ENCODE assay signal across 12 cellular contexts in the genomic region with DNA sequence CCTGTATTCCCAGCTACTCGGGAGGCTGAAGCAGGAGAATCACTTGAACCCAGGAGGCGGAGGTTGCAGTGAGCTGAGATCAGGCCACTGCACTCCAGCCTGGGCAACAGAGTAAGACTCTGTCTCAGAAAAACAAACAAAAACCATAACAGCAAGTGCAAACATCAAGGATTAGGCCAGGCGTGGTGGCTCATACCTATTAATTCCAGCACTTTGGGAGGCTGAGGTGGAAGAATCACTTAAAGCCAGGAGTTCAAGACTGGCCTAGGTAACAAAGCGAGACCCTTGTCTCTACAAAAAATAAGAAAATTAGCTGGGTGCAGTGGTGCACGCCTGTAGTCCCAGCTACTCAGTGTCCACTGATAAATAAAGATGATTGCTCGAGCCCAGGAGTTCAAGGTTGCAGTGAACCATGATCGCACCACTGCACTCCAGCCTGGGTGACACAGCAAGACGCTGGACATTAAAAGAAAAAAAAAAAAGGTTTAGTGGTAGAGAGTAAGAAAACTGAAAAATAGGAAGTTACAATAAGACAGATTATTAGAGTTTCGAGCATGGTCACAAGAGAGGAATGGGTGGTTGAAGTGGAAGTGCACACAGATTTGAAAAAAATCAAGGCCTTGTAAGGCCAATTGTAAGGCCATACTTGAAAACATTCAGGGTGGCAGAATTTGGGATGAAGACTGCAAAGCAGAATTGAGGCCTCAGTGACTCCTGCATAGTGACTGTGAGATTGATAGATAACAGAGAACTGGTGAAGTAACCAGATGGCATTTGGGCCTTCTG. TPM values are rescaled to one million over a fixed set of nuclear protein-coding genes. Genes with fewer than 3 reads are reported as not detected.
DNase-seq lines count a peak whose midpoint lies in the region; ATAC-seq, FAIRE-seq and TF ChIP-seq lines count a peak whose summit lies in the region.
"Had no signal": no experiment of that assay in that cellular context is flagged by ENCODE, and none has a peak within 500 bp of the region (broad histone marks: within the 10 kb centered on the region; RNA-seq: fewer than 3 reads in every experiment).

No MANE protein-coding gene starts in this region.

- no peak for TF ChIP-seq CTCF in GM12878 (IDR thresholded peaks at IDR 0.05 in 2 of 3, conservative IDR thresholded peaks at IDR 0.05 in 1 of 3; ENCODE audit: control insufficient read depth in 2 of 3, extremely low read depth in 1 of 3, insufficient read depth in 1 of 3, low read depth in 3 of 3, low read length in 3 of 3)
- TF ChIP-seq CTCF in neural crest cell (conservative IDR thresholded peaks at IDR 0.05): no peak
- no peak for TF ChIP-seq CTCF in stomach (IDR thresholded peaks at IDR 0.05)
- no peak for TF ChIP-seq CTCF in gastrocnemius medialis (IDR thresholded peaks at IDR 0.05 in 4 of 5, conservative IDR thresholded peaks at IDR 0.05 in 1 of 5)

- ATAC-seq in GM12878 (peak; percentile 18), HG02610 (IDR thresholded peaks at IDR 0.05; ENCODE audit: unreplicated experiment) (no peak), gastrocnemius medialis (no peak)

- TF ChIP-seq RAD21 in GM12878 (IDR thresholded peaks at IDR 0.05; ENCODE audit: insufficient read depth, low read depth, low read length): no peak

- H3K27me3 ChIP-seq in GM12878 (replicated peaks in 1 of 2; ENCODE audit: control insufficient read depth in 2 of 2, insufficient read depth in 2 of 2, low read length in 1 of 2) (no peaks in the 10 kb centered on the region), stomach (no peaks in the 10 kb centered on the region), gastrocnemius medialis (no peaks in the 10 kb centered on the region)
- H3K27me3 ChIP-seq: suprapubic skin had no signal

- TF ChIP-seq EP300 in GM12878 (IDR thresholded peaks at IDR 0.05; ENCODE audit: borderline replicate concordance in 1 of 2, control insufficient read depth in 1 of 2, low read depth in 2 of 2, low read length in 2 of 2) (no peak), stomach (IDR thresholded peaks at IDR 0.05) (no peak)

- H4K20me1 ChIP-seq in GM12878 (ENCODE audit: control insufficient read depth, insufficient read depth): no peaks in the 10 kb centered on the region

- no peak overlapping the region for H3K4me3 Mint-ChIP-seq in activated CD4-positive, alpha-beta T cell treated with anti-CD3 and anti-CD28 coated beads, Interleukin-2, amount 10 ng/mL, durations not matched to agents 24 days and 14 days
- H3K4me3 Mint-ChIP-seq in activated CD4-positive, alpha-beta T cell treated with anti-CD3 and anti-CD28 coated beads, Interleukin-2, amount 10 ng/mL, durations not matched to agents 7 days and 5 days: no peak overlapping the region
- H3K4me3 Mint-ChIP-seq in neural crest cell: peak overlapping the region; percentile 62

- H3K4me3 ChIP-seq in GM12878 (no peak overlapping the region), stomach (no peak overlapping the region), gastrocnemius medialis (no peak overlapping the region)
- H3K4me3 ChIP-seq: lung, suprapubic skin had no signal

- H3K27ac ChIP-seq in GM12878 (ENCODE audit: control insufficient read depth, insufficient read depth) (peak overlapping the region; percentile 3), stomach (peak overlapping the region in 1 of 5 donors; percentile 38), gastrocnemius medialis (no peak overlapping the region)
- H3K27ac ChIP-seq: suprapubic skin had no signal

- no peaks in the 10 kb centered on the region for H3K27me3 Mint-ChIP-seq in activated CD4-positive, alpha-beta T cell treated with anti-CD3 and anti-CD28 coated beads, Interleukin-2, amount 10 ng/mL, durations not matched to agents 24 days and 14 days
- H3K27me3 Mint-ChIP-seq in activated CD4-positive, alpha-beta T cell treated with anti-CD3 and anti-CD28 coated beads, Interleukin-2, amount 10 ng/mL, durations not matched to agents 7 days and 5 days: no peaks in the 10 kb centered on the region
- H3K27me3 Mint-ChIP-seq in neural crest cell (ENCODE audit: low read depth): no peaks in the 10 kb centered on the region

- H3K9me3 Mint-ChIP-seq in activated CD4-positive, alpha-beta T cell treated with anti-CD3 and anti-CD28 coated beads, Interleukin-2, amount 10 ng/mL, durations not matched to agents 24 days and 14 days: no peaks in the 10 kb centered on the region
- no peaks in the 10 kb centered on the region for H3K9me3 Mint-ChIP-seq in activated CD4-positive, alpha-beta T cell treated with anti-CD3 and anti-CD28 coated beads, Interleukin-2, amount 10 ng/mL, durations not matched to agents 7 days and 5 days
- no peaks in the 10 kb centered on the region for H3K9me3 Mint-ChIP-seq in neural crest cell

- FAIRE-seq in GM12878 (lab: Jason Lieb, UNC): no peak

- RAD21 ChIA-PET in GM12878 (lab: Charles Lee; ENCODE audit: unreplicated experiment): interaction anchor here (1.1 to 1.5 kb wide), 3 partner anchors 18 to 34 kb away, joined by 3 to 4 read pairs (median 3); no protein-coding TSS in a partner anchor

- CTCF ChIA-PET in activated CD4-positive, alpha-beta T cell treated with anti-CD3 and anti-CD28 coated beads, Interleukin-2, amount 10 ng/mL, durations not matched to agents 7 days and 5 days (lab: Charles Lee): interaction anchor here (0.7 to 1.8 kb wide), 3 partner anchors 18 to 60 kb away, joined by 3 to 5 read pairs (median 4); no protein-coding TSS in a partner anchor
- CTCF ChIA-PET in GM12878 (lab: Yijun Ruan, JAX): interaction anchor here (1.0 kb wide), 2 partner anchors 10 to 19 kb away, joined by 3 read pairs; no protein-coding TSS in a partner anchor

- 69% methylated on average over 9 of the region's 9 CpGs for WGBS in GM12878 (ENCODE audit: insufficient coverage, insufficient replicate concordance, low lambda C conversion rate, missing lambda C conversion rate)
- 91 to 94% (median 92%) methylated on average over 9 of the region's 9 CpGs for WGBS in stomach, 5 donors

- intact Hi-C loops in activated CD4-positive, alpha-beta T cell treated with anti-CD3 and anti-CD28 coated beads, Interleukin-2, amount 10 ng/mL, durations not matched to agents 24 days and 14 days (cut with micrococcal nuclease): no loop called here
- intact Hi-C loops in GM12878 (cut with micrococcal nuclease; ENCODE audit: unreplicated experiment) (no loop called here), stomach (cut with DNase I; ENCODE audit: low total_unique reads) (no loop called here), gastrocnemius medialis (cut with DNase I; ENCODE audit: low total_unique reads) (no loop called here)

- H3K27ac Mint-ChIP-seq in activated CD4-positive, alpha-beta T cell treated with anti-CD3 and anti-CD28 coated beads, Interleukin-2, amount 10 ng/mL, durations not matched to agents 24 days and 14 days: peak overlapping the region; percentile 29
- H3K27ac Mint-ChIP-seq in activated CD4-positive, alpha-beta T cell treated with anti-CD3 and anti-CD28 coated beads, Interleukin-2, amount 10 ng/mL, durations not matched to agents 7 days and 5 days: no peak overlapping the region
- H3K27ac Mint-ChIP-seq in neural crest cell (ENCODE audit: unreplicated experiment): peak overlapping the region; percentile 52

- H3K36me3 ChIP-seq in GM12878 (ENCODE audit: control insufficient read depth in 2 of 2, insufficient read depth in 2 of 2, low read length in 1 of 2) (peaks cover 4 to 13% of the 10 kb centered on the region in 2 experiments), stomach (peaks cover 0 to 24% (median 12%) of the 10 kb centered on the region in 4 donors), gastrocnemius medialis (peaks cover 0 to 3% of the 10 kb centered on the region in 2 donors)

- in situ Hi-C loops in GM12878 (cut with MboI) (no loop called here), gastrocnemius medialis (cut with MboI; ENCODE audit: low sequenced_read_pairs in 4 of 4) (no loop called here)

- H3K36me3 Mint-ChIP-seq in activated CD4-positive, alpha-beta T cell treated with anti-CD3 and anti-CD28 coated beads, Interleukin-2, amount 10 ng/mL, durations not matched to agents 24 days and 14 days (ENCODE audit: low read depth): peaks cover 64% of the 10 kb centered on the region
- peaks cover 56% of the 10 kb centered on the region for H3K36me3 Mint-ChIP-seq in activated CD4-positive, alpha-beta T cell treated with anti-CD3 and anti-CD28 coated beads, Interleukin-2, amount 10 ng/mL, durations not matched to agents 7 days and 5 days (ENCODE audit: low read depth)
- H3K36me3 Mint-ChIP-seq in neural crest cell (ENCODE audit: low read depth): peaks cover 24% of the 10 kb centered on the region

- peaks cover 40% of the 10 kb centered on the region for H3K79me2 ChIP-seq in GM12878 (ENCODE audit: control insufficient read depth, insufficient read depth, low read length)

- DNase-seq in activated CD4-positive, alpha-beta T cell treated with anti-CD3 and anti-CD28 coated beads, Interleukin-2, amount 10 ng/mL, durations not matched to agents 24 days and 14 days: no peak
- DNase-seq in activated CD4-positive, alpha-beta T cell treated with anti-CD3 and anti-CD28 coated beads, Interleukin-2, amount 10 ng/mL, durations not matched to agents 7 days and 5 days: no peak
- DNase-seq in MV-4-11 (lab: John Stamatoyannopoulos, UW): peak; percentile 72
- DNase-seq in GM12878 (ENCODE audit: low read depth, low spot score): no peak
- DNase-seq in neural crest cell (ENCODE audit: low read depth, low spot score): no peak
- no peak for DNase-seq in stomach
- no peak for DNase-seq in gastrocnemius medialis
- DNase-seq: effector CD4-positive, alpha-beta T cell; nucleus accumbens had no signal

- TSS peak; percentile 41 for BruUV-seq in GM12878 (replicated peaks; lab: Mats Ljungman, UMichigan)

- TF ChIP-seq POLR2A in GM12878 (IDR thresholded peaks at IDR 0.05; ENCODE audit: low read depth, low read length) (no peak), stomach (IDR thresholded peaks at IDR 0.05) (no peak), gastrocnemius medialis (IDR thresholded peaks at IDR 0.05) (no peak)

- no peak overlapping the region for H2AFZ ChIP-seq in GM12878 (ENCODE audit: control insufficient read depth, low read depth, low read length)

- H3K9ac ChIP-seq in GM12878 (ENCODE audit: control insufficient read depth, insufficient read depth, low read length): no peak overlapping the region

- peak overlapping the region; percentile 1; the same call in 1 of the 2 replicates for H3K4me2 ChIP-seq in GM12878 (ENCODE audit: control insufficient read depth, insufficient read depth)

- SMC1A ChIA-PET in GM12878 (lab: Charles Lee; ENCODE audit: uncharacterized antibody, unreplicated experiment): interaction anchor here (21.0 kb wide), 1 partner anchor 26 kb away, joined by 378 read pairs; no protein-coding TSS in a partner anchor

- H3K4me1 ChIP-seq in GM12878 (ENCODE audit: control insufficient read depth, insufficient read depth, low read length) (peaks cover 22% of the 10 kb centered on the region), stomach (peaks cover 29 to 72% (median 45%) of the 10 kb centered on the region in 4 donors), gastrocnemius medialis (peaks cover 18 to 19% of the 10 kb centered on the region in 2 donors)

- H3K9me3 ChIP-seq in GM12878 (replicated peaks; ENCODE audit: control insufficient read depth, insufficient read depth, low read length) (no peaks in the 10 kb centered on the region), stomach (no peaks in the 10 kb centered on the region), gastrocnemius medialis (no peaks in the 10 kb centered on the region)
- H3K9me3 ChIP-seq: suprapubic skin had no signal

- POLR2A ChIA-PET in activated CD4-positive, alpha-beta T cell treated with anti-CD3 and anti-CD28 coated beads, Interleukin-2, amount 10 ng/mL, durations not matched to agents 7 days and 5 days (lab: Charles Lee): no interaction called here
- POLR2A ChIA-PET in GM12878 (lab: Charles Lee): interaction anchor here (0.7 to 1.9 kb wide), 2 partner anchors 18 to 324 kb away, joined by 3 to 5 read pairs; no protein-coding TSS in a partner anchor

- H3K4me1 Mint-ChIP-seq in activated CD4-positive, alpha-beta T cell treated with anti-CD3 and anti-CD28 coated beads, Interleukin-2, amount 10 ng/mL, durations not matched to agents 24 days and 14 days: peaks cover 33% of the 10 kb centered on the region
- H3K4me1 Mint-ChIP-seq in activated CD4-positive, alpha-beta T cell treated with anti-CD3 and anti-CD28 coated beads, Interleukin-2, amount 10 ng/mL, durations not matched to agents 7 days and 5 days: peaks cover 46% of the 10 kb centered on the region
- H3K4me1 Mint-ChIP-seq in neural crest cell: peaks cover 39% of the 10 kb centered on the region

RNA-seq across cellular contexts. Expression of gene KCMF1, which starts 6.4 kb away (rescaled TPM):
- total RNA-seq in activated CD4-positive, alpha-beta T cell treated with anti-CD3 and anti-CD28 coated beads, Interleukin-2, amount 10 ng/mL, durations not matched to agents 24 days and 14 days: 98.1 and 101 TPM in 2 replicates
- 10 to 100 TPM; 74.7 to 75.7 TPM for total RNA-seq in activated CD4-positive, alpha-beta T cell treated with anti-CD3 and anti-CD28 coated beads, Interleukin-2, amount 10 ng/mL, durations not matched to agents 7 days and 5 days
- 33.2 and 42.8 TPM in 2 replicates for total RNA-seq in GM12878 (2013; cell fraction: nucleolus; rRNA removed)
- total RNA-seq in GM12878 (2014; rRNA removed): 38.8 and 45.1 TPM in 2 replicates
- 48.2 and 51.8 TPM in 2 replicates for total RNA-seq in GM12878 (2014; rRNA removed; fragmentation: Illumina TruSeq; extraction: Trizol)
- total RNA-seq in GM12878 (2021): 77.1 and 82.5 TPM in 2 replicates
- 20.8 TPM for polyA plus RNA-seq in GM12878 (2011; ENCODE audit: low read depth)
- 124 and 137 TPM in 2 replicates for polyA plus RNA-seq in GM12878 (2011; rRNA removed)
- polyA plus RNA-seq in GM12878 (2011; cell fraction: cytosol; rRNA removed): 57.2 and 79.4 TPM in 2 replicates
- 49.0 and 62.0 TPM in 2 replicates for polyA plus RNA-seq in GM12878 (2011; cell fraction: nucleus; rRNA removed)
- 39.3 and 61.9 TPM in 2 replicates for polyA plus RNA-seq in GM12878 (2012)
- 48.2 and 72.3 TPM in 2 replicates for polyA plus RNA-seq in GM12878 (2014; fragmentation: Illumina TruSeq; extraction: Trizol)
- polyA plus RNA-seq in GM12878 (2014; fragmentation: Nextera tagmentation; extraction: Ambion mirVana): 1 to 10 TPM; 8.4 to 9.8 TPM
- 43.1 and 47.1 TPM in 2 replicates for polyA plus RNA-seq in GM12878 (2014; rRNA removed)
- polyA plus RNA-seq in GM12878 (2016; fragmentation: Nextera tagmentation; extraction: Ambion mirVana): 10 to 100 TPM; 27.2 to 30.6 TPM
- polyA minus RNA-seq in GM12878 (2011; rRNA and poly(A)+ RNA removed): 67.5 and 162 TPM in 2 replicates
- polyA minus RNA-seq in GM12878 (2011; cell fraction: cytosol; rRNA and poly(A)+ RNA removed): 26.2 and 45.2 TPM in 2 replicates
- 12.5 and 16.6 TPM in 2 replicates for polyA minus RNA-seq in GM12878 (2011; cell fraction: nucleus; rRNA and poly(A)+ RNA removed)
- total RNA-seq in neural crest cell: 57.0 and 61.2 TPM in 2 replicates
- total RNA-seq in stomach: 10 to 100 TPM in 4 of 5 donors, 1 to 10 TPM in 1; 2.3 to 88.4 (median 47.5) TPM
- polyA plus RNA-seq in stomach: 10 to 100 TPM; 19.0 to 45.8 (median 31.2) TPM
- total RNA-seq in gastrocnemius medialis: 100 to 1,000 TPM; 158 to 178 (median 165) TPM

RNA-seq across cellular contexts. Expression of gene TMSB10, which starts 59.1 kb away (rescaled TPM):
- total RNA-seq in activated CD4-positive, alpha-beta T cell treated with anti-CD3 and anti-CD28 coated beads, Interleukin-2, amount 10 ng/mL, durations not matched to agents 24 days and 14 days: 2,196 and 2,218 TPM in 2 replicates
- 1,000 to 10,000 TPM; 5,491 to 5,845 TPM for total RNA-seq in activated CD4-positive, alpha-beta T cell treated with anti-CD3 and anti-CD28 coated beads, Interleukin-2, amount 10 ng/mL, durations not matched to agents 7 days and 5 days
- 67.1 and 76.3 TPM in 2 replicates for total RNA-seq in GM12878 (2013; cell fraction: nucleolus; rRNA removed)
- total RNA-seq in GM12878 (2014; rRNA removed): 3,507 and 4,221 TPM in 2 replicates
- total RNA-seq in GM12878 (2014; rRNA removed; fragmentation: Illumina TruSeq; extraction: Trizol): 4,753 and 4,822 TPM in 2 replicates
- 2,058 and 2,139 TPM in 2 replicates for total RNA-seq in GM12878 (2021)
- 6,013 TPM for polyA plus RNA-seq in GM12878 (2011; ENCODE audit: low read depth)
- polyA plus RNA-seq in GM12878 (2011; rRNA removed): 1,406 and 1,750 TPM in 2 replicates
- 3,271 and 3,283 TPM in 2 replicates for polyA plus RNA-seq in GM12878 (2011; cell fraction: cytosol; rRNA removed)
- 1,725 and 2,378 TPM in 2 replicates for polyA plus RNA-seq in GM12878 (2011; cell fraction: nucleus; rRNA removed)
- polyA plus RNA-seq in GM12878 (2012): 2,269 and 3,344 TPM in 2 replicates
- 3,467 and 4,619 TPM in 2 replicates for polyA plus RNA-seq in GM12878 (2014; fragmentation: Illumina TruSeq; extraction: Trizol)
- 1,000 to 10,000 TPM; 2,817 to 3,116 TPM for polyA plus RNA-seq in GM12878 (2014; fragmentation: Nextera tagmentation; extraction: Ambion mirVana)
- 3,894 and 4,860 TPM in 2 replicates for polyA plus RNA-seq in GM12878 (2014; rRNA removed)
- polyA plus RNA-seq in GM12878 (2016; fragmentation: Nextera tagmentation; extraction: Ambion mirVana): 1,000 to 10,000 TPM; 3,322 to 3,441 TPM
- polyA minus RNA-seq in GM12878 (2011; rRNA and poly(A)+ RNA removed): 292 and 578 TPM in 2 replicates
- polyA minus RNA-seq in GM12878 (2011; cell fraction: cytosol; rRNA and poly(A)+ RNA removed): 348 and 356 TPM in 2 replicates
- 66.1 and 66.3 TPM in 2 replicates for polyA minus RNA-seq in GM12878 (2011; cell fraction: nucleus; rRNA and poly(A)+ RNA removed)
- total RNA-seq in neural crest cell: 1,431 and 1,563 TPM in 2 replicates
- total RNA-seq in stomach: 1,000 to 10,000 TPM in 3 of 5 donors, 100 to 1,000 TPM in 2; 504 to 5,821 (median 1,954) TPM
- 1,000 to 10,000 TPM; 1,773 to 3,520 (median 2,373) TPM for polyA plus RNA-seq in stomach
- total RNA-seq in gastrocnemius medialis: 100 to 1,000 TPM; 329 to 954 (median 486) TPM
